ENCODE assay signal across 13 cellular contexts in genomic region chr16:57276596-57276995, GRCh38. TPM values are rescaled to one million over a fixed set of nuclear protein-coding genes. Genes with fewer than 3 reads are reported as not detected.
DNase-seq lines count a peak whose midpoint lies in the region; ATAC-seq and TF ChIP-seq lines count a peak whose summit lies in the region.
"Had no signal": no experiment of that assay in that cellular context is flagged by ENCODE, and none has a peak within 500 bp of the region (broad histone marks: within the 10 kb centered on the region; RNA-seq: fewer than 3 reads in every experiment).

No MANE protein-coding gene starts in this region.

- no peaks in the 10 kb centered on the region for H3K9me3 ChIP-seq in GM23248 (ENCODE audit: low read depth)
- no peaks in the 10 kb centered on the region for H3K9me3 ChIP-seq in OCI-LY3 (ENCODE audit: insufficient read depth, low read length)
- no peaks in the 10 kb centered on the region for H3K9me3 ChIP-seq in mucosa of descending colon
- H3K9me3 ChIP-seq in transverse colon = no peaks in the 10 kb centered on the region
- H3K9me3 ChIP-seq: neutrophil had no signal

- H4K20me1 ChIP-seq in GM23248 (ENCODE audit: insufficient read depth) (no peaks in the 10 kb centered on the region), OCI-LY3 (ENCODE audit: insufficient read depth, low read length) (no peaks in the 10 kb centered on the region)

- H3K4me3 ChIP-seq in GM23248 (no peak overlapping the region), OCI-LY3 (ENCODE audit: low read length) (no peak overlapping the region), mucosa of descending colon (no peak overlapping the region), transverse colon (no peak overlapping the region)
- H3K4me3 ChIP-seq: cardiac muscle cell had no signal

- peak overlapping the region in 1 of 2 donors; percentile 82 for H3K27ac Mint-ChIP-seq in activated naive CD4-positive, alpha-beta T cell treated with anti-CD3 and anti-CD28 coated beads, Interleukin-2, amount 50 U/mL, for 72 hours
- H3K27ac Mint-ChIP-seq: activated T-helper 1 cell treated with anti-CD3 and anti-CD28 coated beads, Interleukin-12 subunit alpha, Interleukin-12 subunit beta, Interleukin-2, Interleukin-4 antibody, amounts not matched to agents 30 ng/mL and 10 ng/mL and 1 ng/mL, durations not matched to agents 14 hours and 24 hours and 36 hours; CD8-positive, alpha-beta T cell had no signal

- H3K36me3 Mint-ChIP-seq in activated naive CD4-positive, alpha-beta T cell treated with anti-CD3 and anti-CD28 coated beads, Interleukin-2, amount 50 U/mL, for 72 hours = no peaks in the 10 kb centered on the region
- H3K36me3 Mint-ChIP-seq: CD8-positive, alpha-beta T cell had no signal

- no peak overlapping the region for H3K27ac ChIP-seq in GM23248
- no peak overlapping the region for H3K27ac ChIP-seq in OCI-LY3 (ENCODE audit: low read length)
- peak overlapping the region; percentile 94 for H3K27ac ChIP-seq in epithelial cell of prostate
- no peak overlapping the region for H3K27ac ChIP-seq in transverse colon
- H3K27ac ChIP-seq: cardiac muscle cell, neutrophil had no signal

- peak; percentile 61 for ATAC-seq in mucosa of descending colon
- no peak for ATAC-seq in activated naive CD4-positive, alpha-beta T cell treated with anti-CD3 and anti-CD28 coated beads, Interleukin-2, amount 50 U/mL, for 72 hours
- ATAC-seq in GM18517 (IDR thresholded peaks at IDR 0.05; ENCODE audit: unreplicated experiment) = no peak
- no peak for ATAC-seq in HG02623 (IDR thresholded peaks at IDR 0.05; ENCODE audit: unreplicated experiment)

- DNase-seq in GM23248 = peak; percentile 33
- peak; percentile 66 for DNase-seq in epithelial cell of prostate (ENCODE audit: low read depth, low spot score)
- no peak for DNase-seq in mucosa of descending colon
- no peak for DNase-seq in transverse colon
- DNase-seq in activated naive CD4-positive, alpha-beta T cell treated with anti-CD3 and anti-CD28 coated beads, Interleukin-2, amount 50 U/mL, for 72 hours (ENCODE audit: low spot score in 2 of 2) = no peak
- DNase-seq: CD8-positive, alpha-beta T cell; Karpas-422 had no signal

- H3K4me1 ChIP-seq in GM23248 (ENCODE audit: insufficient read depth) (peaks cover 16% of the 10 kb centered on the region), OCI-LY3 (ENCODE audit: low read length) (peaks cover 15% of the 10 kb centered on the region), mucosa of descending colon (ENCODE audit: low read depth) (peaks cover 17% of the 10 kb centered on the region), transverse colon (peaks cover 0 to 25% (median 11%) of the 10 kb centered on the region in 4 donors)

- no peak overlapping the region for H3K9ac ChIP-seq in GM23248
- H3K9ac ChIP-seq in OCI-LY3 (ENCODE audit: low read length) = no peak overlapping the region

- no peaks in the 10 kb centered on the region for H3K9me2 ChIP-seq in GM23248 (ENCODE audit: insufficient read depth)

- intact Hi-C loops in mucosa of descending colon (cut with DNase I, micrococcal nuclease) (no loop called here), transverse colon (cut with DNase I; ENCODE audit: low total_unique reads) (no loop called here)

- no peaks in the 10 kb centered on the region for H3K36me3 ChIP-seq in GM23248 (ENCODE audit: low read depth)
- H3K36me3 ChIP-seq in OCI-LY3 (replicated peaks; ENCODE audit: low read depth, low read length) = no peaks in the 10 kb centered on the region
- H3K36me3 ChIP-seq in mucosa of descending colon (ENCODE audit: low read depth) = no peaks in the 10 kb centered on the region
- H3K36me3 ChIP-seq in transverse colon = no peaks in the 10 kb centered on the region
- H3K36me3 ChIP-seq: cardiac muscle cell, neutrophil had no signal

- no peaks in the 10 kb centered on the region for H3K79me2 ChIP-seq in GM23248 (ENCODE audit: insufficient read depth)
- H3K79me2 ChIP-seq in OCI-LY3 (ENCODE audit: low read length) = no peaks in the 10 kb centered on the region

- no peak for TF ChIP-seq POLR2A in transverse colon (IDR thresholded peaks at IDR 0.05)

- H3K9me3 Mint-ChIP-seq in activated naive CD4-positive, alpha-beta T cell treated with anti-CD3 and anti-CD28 coated beads, Interleukin-2, amount 50 U/mL, for 72 hours = no peaks in the 10 kb centered on the region
- H3K9me3 Mint-ChIP-seq: activated T-helper 1 cell treated with anti-CD3 and anti-CD28 coated beads, Interleukin-12 subunit alpha, Interleukin-12 subunit beta, Interleukin-2, Interleukin-4 antibody, amounts not matched to agents 30 ng/mL and 10 ng/mL and 1 ng/mL, durations not matched to agents 14 hours and 24 hours and 36 hours; CD8-positive, alpha-beta T cell had no signal

- in situ Hi-C loops in GM23248 (cut with MboI) = no loop called here
- in situ Hi-C loops in transverse colon (cut with MboI; ENCODE audit: low pct_ligation_motif_present in 1 of 4, low pct_unique_long_range_greater_than_20kb in 1 of 4, low sequenced_read_pairs in 3 of 4) = no loop called here

- TF ChIP-seq CTCF in OCI-LY3 (IDR thresholded peaks at IDR 0.05; ENCODE audit: low read depth, low read length) = no peak
- TF ChIP-seq CTCF in mucosa of descending colon (IDR thresholded peaks at IDR 0.05) = no peak
- no peak for TF ChIP-seq CTCF in transverse colon (IDR thresholded peaks at IDR 0.05)

- H3K27me3 ChIP-seq in GM23248 (replicated peaks; ENCODE audit: insufficient read depth) = no peaks in the 10 kb centered on the region; the same call in 1 of the 2 replicates
- H3K27me3 ChIP-seq in OCI-LY3 (ENCODE audit: low read depth, low read length) = peaks cover 16% of the 10 kb centered on the region
- H3K27me3 ChIP-seq in transverse colon = no peaks in the 10 kb centered on the region
- H3K27me3 ChIP-seq: cardiac muscle cell had no signal

- H3K4me2 ChIP-seq in GM23248 (ENCODE audit: unreplicated experiment) = no peak overlapping the region
- H3K4me2 ChIP-seq in OCI-LY3 (ENCODE audit: low read length) = 0 out of 2 replicates have a peak overlapping the region, but pooled peaks have one; percentile 3

- no peak for TF ChIP-seq EP300 in transverse colon (IDR thresholded peaks at IDR 0.05; ENCODE audit: low read depth)

- 65 to 72% methylated on average over 5 of the region's 5 CpGs for WGBS in GM23248 (ENCODE audit: low coverage in 1 of 2, low lambda C conversion rate in 2 of 2, missing lambda C conversion rate in 2 of 2), 2 experiments
- 51 to 60% methylated on average over 3 to 5 of the region's 5 CpGs for WGBS in transverse colon (ENCODE audit: low coverage in 1 of 2), 2 donors

- 0 out of 2 replicates have a peak, but pooled peaks cover 5% of the 10 kb centered on the region for H3F3A ChIP-seq in GM23248 (ENCODE audit: insufficient read depth)

- H2AFZ ChIP-seq in GM23248 (no peak overlapping the region), OCI-LY3 (ENCODE audit: low read depth, low read length) (no peak overlapping the region)

RNA-seq across cellular contexts. Expression of gene PLLP, which starts 7.9 kb away (rescaled TPM):
- total RNA-seq in GM23248 (2014; rRNA removed; shearing (Covaris generic)) = not detected in 2 replicates
- polyA plus RNA-seq in GM23248 (2016; fragmentation: Nextera tagmentation; extraction: Ambion mirVana) = 0.44 and 0.46 TPM in 2 replicates
- 1 to 10 TPM; 2.8 to 8.6 (median 4.3) TPM for total RNA-seq in mucosa of descending colon
- total RNA-seq in transverse colon = 10 to 100 TPM in 2 of 4 donors, 1 to 10 TPM in 2; 4.4 to 13.5 (median 9.6) TPM
- total RNA-seq in activated naive CD4-positive, alpha-beta T cell treated with anti-CD3 and anti-CD28 coated beads, Interleukin-2, amount 50 U/mL, for 72 hours = under 1 TPM; 0.35 to 0.43 TPM

RNA-seq across cellular contexts. Expression of gene ARL2BP, which starts 31.5 kb away (rescaled TPM):
- total RNA-seq in GM23248 (2014; rRNA removed; shearing (Covaris generic)) = 116 and 136 TPM in 2 replicates
- polyA plus RNA-seq in GM23248 (2016; fragmentation: Nextera tagmentation; extraction: Ambion mirVana) = 111 and 114 TPM in 2 replicates
- total RNA-seq in mucosa of descending colon = 10 to 100 TPM; 29.2 to 39.7 (median 35.4) TPM
- total RNA-seq in transverse colon = 10 to 100 TPM; 10.3 to 39.6 (median 36.5) TPM
- 10 to 100 TPM; 14.7 to 20.7 TPM for total RNA-seq in activated naive CD4-positive, alpha-beta T cell treated with anti-CD3 and anti-CD28 coated beads, Interleukin-2, amount 50 U/mL, for 72 hours

Comparison
In these comparisons a context has a peak if more than half of its experiments do, and no peak if none do; other contexts are left out.
1. DNase-seq: peak in GM23248 (single experiment) and epithelial cell of prostate (single experiment); none in mucosa of descending colon (0 of 3), transverse colon (single experiment) and activated naive CD4-positive, alpha-beta T cell treated with anti-CD3 and anti-CD28 coated beads, Interleukin-2, amount 50 U/mL, for 72 hours (0 of 2).